Comparison of ENCODE assay signal across 13 cellular contexts in genomic region chr7:114109299-114109698, GRCh38.
"Had no signal": no experiment of that assay in that cellular context is flagged by ENCODE, and none has a peak within 500 bp of the region (broad histone marks: within the 10 kb centered on the region; RNA-seq: fewer than 3 reads in every experiment).

No MANE protein-coding gene starts in this region.

- H3K27ac ChIP-seq: colonic mucosa, ovary, thyroid gland had no signal

- H3K9me3 ChIP-seq: colonic mucosa, mucosa of descending colon, ovary, thyroid gland had no signal

- H3K36me3 ChIP-seq: colonic mucosa, ovary, thyroid gland had no signal

- H3K4me1 ChIP-seq: colonic mucosa had no signal

- H3K4me3 ChIP-seq: colonic mucosa, mucosa of descending colon, ovary, thyroid gland had no signal

- ATAC-seq: activated CD8-positive, alpha-beta memory T cell treated with anti-CD3 and anti-CD28 coated beads, Interleukin-2, amount 10 ng/mL, durations not matched to agents 7 days and 5 days; activated naive CD8-positive, alpha-beta T cell treated with anti-CD3 and anti-CD28 coated beads, Interleukin-2, amount 50 U/mL, for 24 hours; esophagus mucosa; left cardiac atrium; mucosa of descending colon; naive thymus-derived CD4-positive, alpha-beta T cell; stimulated activated naive B cell treated with anti-CD40 and anti-IgM and Interleukin-4, amounts not matched to agents 10 μg/mL and 1 μg/mL and 100 μg/mL, for 72 hours had no signal

- DNase-seq: activated CD4-positive, alpha-beta memory T cell treated with anti-CD3 and anti-CD28 coated beads for 36 hours; activated CD8-positive, alpha-beta memory T cell treated with anti-CD3 and anti-CD28 coated beads, Interleukin-2, amount 10 ng/mL, durations not matched to agents 7 days and 5 days; activated naive CD4-positive, alpha-beta T cell treated with anti-CD3 and anti-CD28 coated beads for 36 hours; activated naive CD8-positive, alpha-beta T cell treated with anti-CD3 and anti-CD28 coated beads, Interleukin-2, amount 50 U/mL, for 24 hours; activated T-cell treated with anti-CD3 and anti-CD28 coated beads, Interleukin-2, amount 50 U/mL, for 1 hour; colonic mucosa; left cardiac atrium; mucosa of descending colon; naive thymus-derived CD4-positive, alpha-beta T cell; ovary; stimulated activated naive B cell treated with anti-CD40 and anti-IgM and Interleukin-4, amounts not matched to agents 10 μg/mL and 1 μg/mL and 100 μg/mL, for 72 hours; thyroid gland had no signal

- H3K27me3 ChIP-seq: colonic mucosa, ovary, thyroid gland had no signal
